In the genomic region with DNA sequence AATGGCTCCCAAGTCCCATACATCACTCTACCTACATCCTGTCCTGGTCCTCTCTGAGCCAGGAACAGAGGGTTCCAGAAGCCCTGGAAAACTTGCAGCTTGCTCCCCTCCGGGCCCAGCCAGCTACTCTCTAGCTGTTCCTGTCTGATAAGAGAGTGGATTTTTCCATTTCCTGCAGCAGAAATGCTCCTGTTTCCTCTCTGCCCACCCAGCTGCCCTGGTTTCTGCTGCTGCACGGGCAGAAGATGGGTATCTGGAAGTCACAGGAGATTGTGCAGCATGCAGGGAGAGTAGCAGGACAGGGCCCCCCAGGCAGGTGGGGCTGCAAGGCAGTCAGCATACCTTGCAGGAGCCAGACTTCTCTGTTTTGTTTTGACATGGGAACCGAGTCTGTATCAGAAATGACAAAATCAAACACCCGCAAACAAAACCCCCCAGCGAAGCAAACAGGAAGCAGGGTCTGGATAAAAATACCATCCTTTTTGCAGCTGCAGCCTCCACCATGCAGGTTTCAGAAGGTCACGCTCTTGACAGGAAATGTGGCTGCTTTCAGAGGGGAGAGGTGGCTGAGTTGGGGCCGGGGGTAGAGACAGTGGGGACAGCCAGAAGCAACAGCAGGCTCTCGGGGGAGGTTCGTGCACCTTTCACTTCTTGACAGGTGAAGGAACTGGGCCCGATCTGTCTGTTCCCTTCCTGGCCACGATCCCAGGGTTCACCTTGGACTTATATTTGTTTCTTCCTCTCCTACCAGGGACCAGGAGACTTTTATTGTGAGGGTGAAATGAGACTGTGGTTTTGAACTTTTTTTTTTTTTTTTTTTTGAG, we compare ENCODE assay signal across 9 cellular contexts. TPM values are rescaled to one million over a fixed set of nuclear protein-coding genes. Genes with fewer than 3 reads are reported as not detected.
DNase-seq lines count a peak whose midpoint lies in the region; ATAC-seq and TF ChIP-seq lines count a peak whose summit lies in the region.
"Had no signal": no experiment of that assay in that cellular context is flagged by ENCODE, and none has a peak within 500 bp of the region (broad histone marks: within the 10 kb centered on the region; RNA-seq: fewer than 3 reads in every experiment).

No MANE protein-coding gene starts in this region.

- no TSS peak for BruUV-seq in OCI-LY7 (replicated peaks; lab: Mats Ljungman, UMichigan)

- H2AK5ac ChIP-seq in neuronal stem cell (ENCODE audit: low read depth, low read length), result no peak overlapping the region

- CTCF ChIA-PET in OCI-LY7 (lab: Charles Lee; ENCODE audit: unreplicated experiment), result interaction anchor here (0.7 to 1.3 kb wide), 6 partner anchors 8 to 47 kb away, joined by 3 to 12 read pairs (median 4); no protein-coding TSS in a partner anchor

- H3K79me2 ChIP-seq in OCI-LY7 (ENCODE audit: insufficient read depth, low read depth, low read length), result peaks cover 64% of the 10 kb centered on the region

- no peak overlapping the region for H3K18ac ChIP-seq in neuronal stem cell (ENCODE audit: low read length)

- H3K27ac Mint-ChIP-seq in activated naive CD8-positive, alpha-beta T cell, result peak overlapping the region; percentile 99

- H3K4me3 Mint-ChIP-seq in activated naive CD8-positive, alpha-beta T cell, result peak overlapping the region; percentile 80

- H3K27ac ChIP-seq in OCI-LY7 (ENCODE audit: low read depth, low read length, poor library complexity, severe bottlenecking) (peak overlapping the region; percentile 97), neuronal stem cell (replicated peaks; ENCODE audit: low read length) (no peak overlapping the region)
- H3K27ac ChIP-seq: SJSA1 had no signal

- no peak overlapping the region for H3K9ac ChIP-seq in neuronal stem cell (ENCODE audit: low read depth, low read length, poor library complexity)

- DNase-seq in OCI-LY7 (ENCODE audit: low spot score) (peak; percentile 97), neuronal stem cell (ENCODE audit: low spot score) (no peak), DMS153 treated with DMSO at 0.1 percent for 48 hours (lab: John Stamatoyannopoulos, UW; ENCODE audit: unreplicated experiment) (no peak), NCI-H345 (lab: John Stamatoyannopoulos, UW) (no peak), AG08395 (ENCODE audit: low spot score) (no peak)

- H3K36me3 ChIP-seq in OCI-LY7 (ENCODE audit: insufficient read depth, low read length), result no peaks in the 10 kb centered on the region
- H3K36me3 ChIP-seq in neuronal stem cell (replicated peaks in 1 of 2; ENCODE audit: control insufficient read depth in 2 of 2, insufficient read depth in 2 of 2, low read length in 2 of 2), result no peaks in the 10 kb centered on the region
- H3K36me3 ChIP-seq: SJSA1 had no signal

- H3K27me3 ChIP-seq in neuronal stem cell (ENCODE audit: control insufficient read depth in 3 of 3, insufficient read depth in 3 of 3, low read depth in 1 of 3, low read length in 3 of 3), result peaks cover 0 to 2% (median 0%) of the 10 kb centered on the region in 3 experiments

- H3K9me2 ChIP-seq in OCI-LY7 (ENCODE audit: insufficient read depth, low read length), result no peaks in the 10 kb centered on the region

- H3K4me3 ChIP-seq in OCI-LY7 (ENCODE audit: low read depth, low read length, poor library complexity, severe bottlenecking) (peak overlapping the region; percentile 54), neuronal stem cell (ENCODE audit: low read length in 2 of 2) (no peak overlapping the region)
- H3K4me3 ChIP-seq: SJSA1 had no signal

- no peak overlapping the region for H3K14ac ChIP-seq in neuronal stem cell (ENCODE audit: low read length)

- peaks cover 84% of the 10 kb centered on the region for H3K4me1 Mint-ChIP-seq in activated naive CD8-positive, alpha-beta T cell (ENCODE audit: low read depth)

- H3K4me1 ChIP-seq in OCI-LY7 (ENCODE audit: insufficient read depth, low read length, poor library complexity, severe bottlenecking) (peaks cover 96% of the 10 kb centered on the region), neuronal stem cell (ENCODE audit: control insufficient read depth in 2 of 2, insufficient read depth in 1 of 2, low read depth in 1 of 2, low read length in 2 of 2) (peaks cover 4 to 9% of the 10 kb centered on the region in 2 donors)
- H3K4me1 ChIP-seq: SJSA1 had no signal

- H3K23ac ChIP-seq in neuronal stem cell (ENCODE audit: low read depth, low read length, poor library complexity), result no peak overlapping the region

- no peak overlapping the region for H2BK120ac ChIP-seq in neuronal stem cell (ENCODE audit: low read depth, low read length)

- H4K8ac ChIP-seq in neuronal stem cell (ENCODE audit: low read depth, low read length), result no peak overlapping the region

- no CpG with 5 or more reads among the region's 11 CpGs for WGBS in neuronal stem cell (ENCODE audit: extremely low coverage in 2 of 2, insufficient read length in 2 of 2, insufficient replicate concordance in 1 of 2), 2 donors

- H2AFZ ChIP-seq in OCI-LY7 (ENCODE audit: low read length) (no peak overlapping the region), neuronal stem cell (ENCODE audit: low read length) (peak overlapping the region; percentile 39)

- peaks cover 6% of the 10 kb centered on the region for H3K36me3 Mint-ChIP-seq in activated naive CD8-positive, alpha-beta T cell

- no peaks in the 10 kb centered on the region for H4K20me1 ChIP-seq in OCI-LY7 (ENCODE audit: insufficient read depth, low read length)

- no peak; the same call in 1 of the 2 replicates for TF ChIP-seq CTCF in OCI-LY7 (conservative IDR thresholded peaks at IDR 0.05; ENCODE audit: low read length)

- ATAC-seq in GM18868 (IDR thresholded peaks at IDR 0.05; ENCODE audit: unreplicated experiment) (peak; percentile 68), HG02759 (IDR thresholded peaks at IDR 0.05; ENCODE audit: unreplicated experiment) (peak; percentile 63)

- H3K4me2 ChIP-seq in OCI-LY7 (ENCODE audit: low read length) (peak overlapping the region; percentile 78), neuronal stem cell (ENCODE audit: insufficient read depth, low read length, poor library complexity, severe bottlenecking) (no peak overlapping the region)

- H2BK12ac ChIP-seq in neuronal stem cell (ENCODE audit: low read length), result no peak overlapping the region

- H3K4ac ChIP-seq in neuronal stem cell (ENCODE audit: low read length), result no peak overlapping the region

- H3K79me1 ChIP-seq in neuronal stem cell (ENCODE audit: low read depth, low read length), result no peaks in the 10 kb centered on the region

- no peak overlapping the region for H2BK15ac ChIP-seq in neuronal stem cell (ENCODE audit: low read length)

- POLR2A ChIA-PET in OCI-LY7 (lab: Charles Lee), result interaction anchor here (0.9 to 5.7 kb wide), 17 partner anchors 9 to 72 kb away, joined by 3 to 46 read pairs (median 6); a partner anchor contains a TSS

- H3K9me3 ChIP-seq in OCI-LY7 (ENCODE audit: low read length) (no peaks in the 10 kb centered on the region), neuronal stem cell (replicated peaks in 1 of 2; ENCODE audit: control insufficient read depth in 2 of 2, insufficient read depth in 1 of 2, low read depth in 1 of 2, low read length in 2 of 2) (no peaks in the 10 kb centered on the region)
- H3K9me3 ChIP-seq: SJSA1 had no signal

- no peaks in the 10 kb centered on the region for H3K9me3 Mint-ChIP-seq in activated naive CD8-positive, alpha-beta T cell (ENCODE audit: low read depth)

- intact Hi-C loops in OCI-LY7 (cut with micrococcal nuclease; ENCODE audit: unreplicated experiment), result loop anchor here (1.0 kb wide), 4 partner anchors 12 to 69 kb away; no protein-coding TSS in a partner anchor

- H3K27me3 Mint-ChIP-seq in activated naive CD8-positive, alpha-beta T cell, result no peaks in the 10 kb centered on the region

- no peak overlapping the region for H2BK5ac ChIP-seq in neuronal stem cell (ENCODE audit: low read length)

- H4K91ac ChIP-seq in neuronal stem cell (ENCODE audit: low read depth, low read length, poor library complexity), result no peak overlapping the region

RNA-seq across cellular contexts. Expression of a gene that starts 50.8 kb away (rescaled TPM):
- total RNA-seq in OCI-LY7 (2014; rRNA removed; shearing (Covaris generic)), result 33.2 and 48.2 TPM in 2 replicates
- total RNA-seq in OCI-LY7 (2022), result 32.6 and 32.9 TPM in 2 replicates
- 36.7 TPM for polyA plus RNA-seq in neuronal stem cell (2013, experiment 1 of 2)
- polyA plus RNA-seq in neuronal stem cell (2013, experiment 2 of 2), result 37.2 TPM
